1 cellular context compared by ENCODE assay signal in the genomic region with DNA sequence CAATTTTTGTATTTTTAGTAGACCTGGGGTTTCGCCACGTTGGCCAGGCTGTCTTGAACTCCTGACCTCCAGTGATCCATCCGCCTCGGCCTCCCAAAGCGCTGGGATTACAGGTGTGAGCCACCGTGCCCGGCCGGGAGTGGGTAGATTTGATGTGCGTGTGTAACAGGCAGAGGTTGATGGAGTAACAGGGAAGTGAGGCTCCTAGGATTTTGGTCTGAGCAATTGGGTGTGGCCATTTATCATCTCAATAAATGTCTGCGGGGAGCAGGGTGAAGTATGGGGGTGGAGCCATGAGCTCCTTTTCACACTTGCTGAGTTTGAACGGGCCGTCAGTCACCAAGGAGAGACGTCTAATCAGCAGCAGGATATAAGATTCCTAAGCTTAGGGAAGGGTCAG.
TF ChIP-seq lines count a peak whose summit lies in the region.

No MANE protein-coding gene starts in this region.

TF ChIP-seq in endothelial cell of umbilical vein, 7 proteins besides CTCF, POLR2A, EP300 and RAD21:
- TF ChIP-seq MYC (IDR thresholded peaks at IDR 0.05; ENCODE audit: low read depth, low read length) = no peak
- no peak for TF ChIP-seq POLR2AphosphoS5 (IDR thresholded peaks at IDR 0.05; ENCODE audit: insufficient read depth, low read depth, low read length)
- no peak for TF ChIP-seq JUN (IDR thresholded peaks at IDR 0.05; ENCODE audit: borderline replicate concordance, insufficient read depth, insufficient read length, low read depth)
- TF ChIP-seq EZH2 (IDR thresholded peaks at IDR 0.05; ENCODE audit: borderline replicate concordance, low read depth, low read length, severe bottlenecking) = no peak
- no peak for TF ChIP-seq GATA2 (IDR thresholded peaks at IDR 0.05; ENCODE audit: insufficient read depth, insufficient read length, low read depth, low read length)
- TF ChIP-seq, protein P1, sequence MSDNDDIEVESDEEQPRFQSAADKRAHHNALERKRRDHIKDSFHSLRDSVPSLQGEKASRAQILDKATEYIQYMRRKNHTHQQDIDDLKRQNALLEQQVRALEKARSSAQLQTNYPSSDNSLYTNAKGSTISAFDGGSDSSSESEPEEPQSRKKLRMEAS (IDR thresholded peaks at IDR 0.05; ENCODE audit: insufficient read depth, insufficient read length) = no peak
- no peak for TF ChIP-seq FOS (IDR thresholded peaks at IDR 0.05; ENCODE audit: borderline replicate concordance, insufficient read depth, low read length)
